Comparison of ENCODE assay signal across 1 cellular context in the genomic region with DNA sequence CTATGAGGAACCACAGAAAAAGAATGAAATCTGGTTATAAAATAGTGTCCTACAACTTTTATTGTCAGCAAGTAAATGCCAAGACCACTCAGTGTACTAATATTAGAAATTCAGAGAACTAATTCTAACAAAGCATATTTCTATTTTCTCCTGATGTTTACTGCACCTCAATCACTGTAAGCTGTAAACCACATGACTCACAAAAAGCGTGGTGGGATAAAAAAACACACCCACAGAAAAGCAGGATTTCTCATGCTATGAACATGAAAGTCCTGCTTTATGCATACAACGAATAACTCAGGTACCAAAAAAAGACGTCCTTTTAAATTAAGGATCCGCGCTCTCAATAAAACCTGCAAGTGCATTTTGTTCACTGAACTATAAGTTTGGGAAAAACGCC.
TF ChIP-seq lines count a peak whose summit lies in the region.

No MANE protein-coding gene starts in this region.

TF ChIP-seq in SK-N-SH, 30 proteins besides CTCF, POLR2A, EP300 and RAD21 (continued from another document):
- TF ChIP-seq, protein P1, sequence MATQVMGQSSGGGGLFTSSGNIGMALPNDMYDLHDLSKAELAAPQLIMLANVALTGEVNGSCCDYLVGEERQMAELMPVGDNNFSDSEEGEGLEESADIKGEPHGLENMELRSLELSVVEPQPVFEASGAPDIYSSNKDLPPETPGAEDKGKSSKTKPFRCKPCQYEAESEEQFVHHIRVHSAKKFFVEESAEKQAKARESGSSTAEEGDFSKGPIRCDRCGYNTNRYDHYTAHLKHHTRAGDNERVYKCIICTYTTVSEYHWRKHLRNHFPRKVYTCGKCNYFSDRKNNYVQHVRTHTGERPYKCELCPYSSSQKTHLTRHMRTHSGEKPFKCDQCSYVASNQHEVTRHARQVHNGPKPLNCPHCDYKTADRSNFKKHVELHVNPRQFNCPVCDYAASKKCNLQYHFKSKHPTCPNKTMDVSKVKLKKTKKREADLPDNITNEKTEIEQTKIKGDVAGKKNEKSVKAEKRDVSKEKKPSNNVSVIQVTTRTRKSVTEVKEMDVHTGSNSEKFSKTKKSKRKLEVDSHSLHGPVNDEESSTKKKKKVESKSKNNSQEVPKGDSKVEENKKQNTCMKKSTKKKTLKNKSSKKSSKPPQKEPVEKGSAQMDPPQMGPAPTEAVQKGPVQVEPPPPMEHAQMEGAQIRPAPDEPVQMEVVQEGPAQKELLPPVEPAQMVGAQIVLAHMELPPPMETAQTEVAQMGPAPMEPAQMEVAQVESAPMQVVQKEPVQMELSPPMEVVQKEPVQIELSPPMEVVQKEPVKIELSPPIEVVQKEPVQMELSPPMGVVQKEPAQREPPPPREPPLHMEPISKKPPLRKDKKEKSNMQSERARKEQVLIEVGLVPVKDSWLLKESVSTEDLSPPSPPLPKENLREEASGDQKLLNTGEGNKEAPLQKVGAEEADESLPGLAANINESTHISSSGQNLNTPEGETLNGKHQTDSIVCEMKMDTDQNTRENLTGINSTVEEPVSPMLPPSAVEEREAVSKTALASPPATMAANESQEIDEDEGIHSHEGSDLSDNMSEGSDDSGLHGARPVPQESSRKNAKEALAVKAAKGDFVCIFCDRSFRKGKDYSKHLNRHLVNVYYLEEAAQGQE (IDR thresholded peaks at IDR 0.05; ENCODE audit: low read depth, low read length) = no peak
- TF ChIP-seq FOXM1 (IDR thresholded peaks at IDR 0.05; ENCODE audit: low read depth) (no peak), POLR2AphosphoS5 (IDR thresholded peaks at IDR 0.05; ENCODE audit: low read depth, low read length) (no peak), TAF1 (IDR thresholded peaks at IDR 0.05; ENCODE audit: borderline replicate concordance, low read depth, low read length) (no peak)
- TF ChIP-seq, protein P2, sequence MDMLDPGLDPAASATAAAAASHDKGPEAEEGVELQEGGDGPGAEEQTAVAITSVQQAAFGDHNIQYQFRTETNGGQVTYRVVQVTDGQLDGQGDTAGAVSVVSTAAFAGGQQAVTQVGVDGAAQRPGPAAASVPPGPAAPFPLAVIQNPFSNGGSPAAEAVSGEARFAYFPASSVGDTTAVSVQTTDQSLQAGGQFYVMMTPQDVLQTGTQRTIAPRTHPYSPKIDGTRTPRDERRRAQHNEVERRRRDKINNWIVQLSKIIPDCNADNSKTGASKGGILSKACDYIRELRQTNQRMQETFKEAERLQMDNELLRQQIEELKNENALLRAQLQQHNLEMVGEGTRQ (IDR thresholded peaks at IDR 0.05; ENCODE audit: borderline replicate concordance, low read depth, low read length) = no peak
TF ChIP-seq in SK-N-SH: peak in this region for 0.
